1 cellular context compared by ENCODE assay signal in the genomic region with DNA sequence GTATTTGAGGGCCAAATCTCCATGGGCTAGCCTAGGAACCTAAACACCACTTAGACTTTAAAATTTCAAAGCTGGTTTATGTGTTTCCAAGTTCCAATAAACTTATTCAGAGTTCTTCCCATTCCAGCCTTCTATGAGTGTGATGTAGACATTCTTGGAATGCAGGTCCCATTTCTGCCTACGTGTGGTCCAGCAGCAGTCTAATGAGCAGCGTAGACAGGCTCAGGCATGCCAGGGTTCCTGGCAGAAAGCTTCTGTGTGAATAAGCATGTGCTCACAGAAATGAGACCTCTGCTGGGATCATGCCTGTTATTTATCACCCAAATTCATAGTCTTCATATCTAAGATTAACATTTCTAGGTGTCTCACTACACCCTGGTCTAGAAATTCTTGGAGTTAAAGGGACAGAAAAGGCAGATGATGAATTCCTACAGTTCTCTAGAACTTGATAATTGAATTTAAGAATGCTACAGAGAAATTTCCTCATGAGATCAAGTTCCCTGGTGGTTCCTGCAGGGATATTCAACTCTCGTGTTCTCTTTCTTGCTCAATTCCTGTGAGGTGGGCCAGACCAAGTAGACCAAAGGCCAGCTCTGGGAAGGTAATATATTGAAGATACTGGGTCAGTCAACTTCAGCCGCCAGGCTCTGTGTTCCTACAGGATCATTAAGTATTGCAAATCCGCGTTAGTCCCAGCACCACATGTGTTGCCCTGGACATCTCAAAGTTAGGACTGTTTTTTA.
TF ChIP-seq lines count a peak whose summit lies in the region.

No MANE protein-coding gene starts in this region.

TF ChIP-seq in A549, 52 proteins besides CTCF, POLR2A, EP300 and RAD21:
- TF ChIP-seq, protein P1, sequence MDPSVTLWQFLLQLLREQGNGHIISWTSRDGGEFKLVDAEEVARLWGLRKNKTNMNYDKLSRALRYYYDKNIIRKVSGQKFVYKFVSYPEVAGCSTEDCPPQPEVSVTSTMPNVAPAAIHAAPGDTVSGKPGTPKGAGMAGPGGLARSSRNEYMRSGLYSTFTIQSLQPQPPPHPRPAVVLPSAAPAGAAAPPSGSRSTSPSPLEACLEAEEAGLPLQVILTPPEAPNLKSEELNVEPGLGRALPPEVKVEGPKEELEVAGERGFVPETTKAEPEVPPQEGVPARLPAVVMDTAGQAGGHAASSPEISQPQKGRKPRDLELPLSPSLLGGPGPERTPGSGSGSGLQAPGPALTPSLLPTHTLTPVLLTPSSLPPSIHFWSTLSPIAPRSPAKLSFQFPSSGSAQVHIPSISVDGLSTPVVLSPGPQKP (IDR thresholded peaks at IDR 0.05; ENCODE audit: low read depth, low read length), result no peak
- TF ChIP-seq SREBF2 (IDR thresholded peaks at IDR 0.05) (no peak), ZNF302 (CRISPR knock-in tag; IDR thresholded peaks at IDR 0.05) (no peak), CHD4 (IDR thresholded peaks at IDR 0.05; ENCODE audit: borderline replicate concordance) (no peak), NFE2L2 (conservative IDR thresholded peaks at IDR 0.05; ENCODE audit: low read length) (no peak), PHF8 (IDR thresholded peaks at IDR 0.05; ENCODE audit: borderline replicate concordance, low read depth) (no peak)
- TF ChIP-seq, protein P2, sequence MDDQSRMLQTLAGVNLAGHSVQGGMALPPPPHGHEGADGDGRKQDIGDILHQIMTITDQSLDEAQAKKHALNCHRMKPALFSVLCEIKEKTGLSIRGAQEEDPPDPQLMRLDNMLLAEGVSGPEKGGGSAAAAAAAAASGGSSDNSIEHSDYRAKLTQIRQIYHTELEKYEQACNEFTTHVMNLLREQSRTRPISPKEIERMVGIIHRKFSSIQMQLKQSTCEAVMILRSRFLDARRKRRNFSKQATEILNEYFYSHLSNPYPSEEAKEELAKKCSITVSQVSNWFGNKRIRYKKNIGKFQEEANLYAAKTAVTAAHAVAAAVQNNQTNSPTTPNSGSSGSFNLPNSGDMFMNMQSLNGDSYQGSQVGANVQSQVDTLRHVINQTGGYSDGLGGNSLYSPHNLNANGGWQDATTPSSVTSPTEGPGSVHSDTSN (IDR thresholded peaks at IDR 0.05), result no peak
